ENCODE assay signal across 19 cellular contexts in the genomic region with DNA sequence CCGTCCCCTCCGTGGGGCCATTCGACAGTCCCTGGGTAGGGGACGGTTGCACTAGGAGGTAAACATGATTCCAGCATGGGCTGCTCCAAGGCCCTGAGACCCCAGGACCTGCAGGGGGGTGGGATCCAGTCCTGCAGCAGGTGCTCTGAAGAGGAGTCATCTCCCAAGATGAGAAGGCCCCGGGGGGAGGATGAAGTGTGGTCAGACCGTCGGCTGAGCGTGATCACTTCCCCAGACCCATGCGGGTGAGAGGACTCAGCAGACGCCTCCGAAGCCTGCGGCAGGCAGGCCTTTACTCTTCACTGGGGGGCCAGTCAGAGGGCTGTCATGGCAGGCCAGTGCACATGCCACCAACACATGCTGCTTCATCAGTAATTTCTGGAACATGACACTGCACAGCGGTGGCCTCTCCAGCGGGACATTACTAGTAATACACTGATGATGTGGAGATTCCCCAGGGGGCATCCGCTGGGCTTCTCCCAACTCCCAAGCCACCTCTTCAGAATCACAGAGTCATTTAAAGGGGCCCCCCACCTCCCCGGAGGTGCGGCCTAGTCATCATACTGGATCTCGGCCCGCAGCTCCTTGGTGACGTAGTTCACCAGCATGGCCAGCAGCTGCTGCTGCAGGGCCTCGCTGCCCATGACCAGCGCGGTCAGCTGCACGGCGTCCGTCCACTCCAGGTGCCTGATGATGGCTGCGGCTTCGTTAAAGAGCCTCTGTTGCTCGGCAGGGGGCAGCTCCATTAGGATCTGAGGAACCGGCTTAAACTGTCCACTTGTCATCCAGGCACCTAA.
"Had no signal": no experiment of that assay in that cellular context is flagged by ENCODE, and none has a peak within 500 bp of the region (broad histone marks: within the 10 kb centered on the region; RNA-seq: fewer than 3 reads in every experiment).

No MANE protein-coding gene starts in this region.

- H3K36me3 ChIP-seq: colonic mucosa had no signal

- H3K27ac Mint-ChIP-seq: activated naive CD8-positive, alpha-beta T cell treated with anti-CD3 and anti-CD28 coated beads, Interleukin-2, amount 10 ng/mL, durations not matched to agents 7 days and 5 days; natural killer cell treated with Interleukin-12 subunit alpha and Interleukin-12 subunit beta and Interleukin-15 and Interleukin-18, amount 100 ng/mL, for 72 hours had no signal

- H3K4me3 ChIP-seq: colonic mucosa, lung, right atrium auricular region, stomach, testis had no signal

- H3K27ac ChIP-seq: brain microvascular endothelial cell, colonic mucosa, right atrium auricular region, stomach, testis, VCaP had no signal

- H3K9me3 ChIP-seq: colonic mucosa, right atrium auricular region, stomach, testis had no signal

- H3K4me3 Mint-ChIP-seq: activated naive CD8-positive, alpha-beta T cell treated with anti-CD3 and anti-CD28 coated beads, Interleukin-2, amount 10 ng/mL, durations not matched to agents 7 days and 5 days; natural killer cell treated with Interleukin-12 subunit alpha and Interleukin-12 subunit beta and Interleukin-15 and Interleukin-18, amount 100 ng/mL, for 72 hours had no signal

- H3K9me3 Mint-ChIP-seq: activated naive CD8-positive, alpha-beta T cell treated with anti-CD3 and anti-CD28 coated beads, Interleukin-2, amount 10 ng/mL, durations not matched to agents 7 days and 5 days; natural killer cell treated with Interleukin-12 subunit alpha and Interleukin-12 subunit beta and Interleukin-15 and Interleukin-18, amount 100 ng/mL, for 72 hours had no signal

- H3K27me3 Mint-ChIP-seq: activated naive CD8-positive, alpha-beta T cell treated with anti-CD3 and anti-CD28 coated beads, Interleukin-2, amount 10 ng/mL, durations not matched to agents 7 days and 5 days; natural killer cell treated with Interleukin-12 subunit alpha and Interleukin-12 subunit beta and Interleukin-15 and Interleukin-18, amount 100 ng/mL, for 72 hours had no signal

- ATAC-seq: natural killer cell treated with Interleukin-12 subunit alpha and Interleukin-12 subunit beta and Interleukin-15 and Interleukin-18, amount 100 ng/mL, for 72 hours had no signal

- H3K4me1 ChIP-seq: colonic mucosa, right atrium auricular region, stomach had no signal

- H3K27me3 ChIP-seq: brain microvascular endothelial cell, colonic mucosa, right atrium auricular region, stomach, testis had no signal

- DNase-seq: activated CD4-positive, alpha-beta T cell treated with anti-CD3 and anti-CD28 coated beads, Interleukin-2, amount 50 U/mL, for 1 hour; activated CD4-positive, CD25-positive, alpha-beta regulatory T cell treated with anti-CD3 and anti-CD28 coated beads, Interleukin-2, amount 50 U/mL, for 72 hours; activated CD8-positive, alpha-beta memory T cell treated with anti-CD3 and anti-CD28 coated beads, Interleukin-2, amount 50 U/mL, for 48 hours; activated gamma-delta T cell; activated naive CD8-positive, alpha-beta T cell treated with anti-CD3 and anti-CD28 coated beads, Interleukin-2, amount 10 ng/mL, durations not matched to agents 7 days and 5 days; brain microvascular endothelial cell; central memory CD4-positive, alpha-beta T cell; colonic mucosa; erythroblast; head of caudate nucleus; stimulated activated CD4-positive, alpha-beta T cell treated with anti-CD3 and anti-CD28 coated beads, Interleukin-4, amount 100 ng/mL, for 1 hour; stomach; SW 1271; T-helper 2 cell; testis had no signal
